In genomic region chr2:25981596-25982272, GRCh38 we compare ENCODE assay signal across 8 cellular contexts. TPM values are rescaled to one million over a fixed set of nuclear protein-coding genes. Genes with fewer than 3 reads are reported as not detected.
DNase-seq lines count a peak whose midpoint lies in the region; ATAC-seq and TF ChIP-seq lines count a peak whose summit lies in the region.

No MANE protein-coding gene starts in this region.

- no peaks in the 10 kb centered on the region for H3K9me3 ChIP-seq in DND-41 (ENCODE audit: insufficient read depth, low read length, severe bottlenecking)
- no peaks in the 10 kb centered on the region for H3K9me3 ChIP-seq in OCI-LY7 (ENCODE audit: low read length)
- no peaks in the 10 kb centered on the region for H3K9me3 ChIP-seq in mucosa of descending colon
- H3K9me3 ChIP-seq in upper lobe of right lung = no peaks in the 10 kb centered on the region

- H2AFZ ChIP-seq in DND-41 (ENCODE audit: low read depth, low read length) (peak overlapping the region; percentile 91), OCI-LY7 (ENCODE audit: low read length) (peak overlapping the region; percentile 83)

- H3K4me3 ChIP-seq in DND-41 (ENCODE audit: low read depth in 1 of 2, low read length in 2 of 2) (peak overlapping the region; percentile 34 to 65), OCI-LY7 (ENCODE audit: low read depth, low read length, poor library complexity, severe bottlenecking) (peak overlapping the region; percentile 86), mucosa of descending colon (peak overlapping the region; percentile 40), upper lobe of right lung (peak overlapping the region; percentile 82)

- peaks cover 2% of the 10 kb centered on the region for H4K20me1 ChIP-seq in DND-41 (ENCODE audit: insufficient read depth, low read length)
- H4K20me1 ChIP-seq in OCI-LY7 (ENCODE audit: insufficient read depth, low read length) = no peaks in the 10 kb centered on the region

- H3K27ac ChIP-seq in DND-41 (ENCODE audit: low read length) (peak overlapping the region; percentile 30), OCI-LY7 (ENCODE audit: low read depth, low read length, poor library complexity, severe bottlenecking) (peak overlapping the region; percentile 13), upper lobe of right lung (peak overlapping the region; percentile 56)

- CTCF ChIA-PET in OCI-LY7 (lab: Charles Lee; ENCODE audit: unreplicated experiment) = interaction anchor here (0.6 to 1.0 kb wide), 2 partner anchors 10 to 1213 kb away, joined by 5 to 7 read pairs; no protein-coding TSS in a partner anchor

- H3K4me2 ChIP-seq in DND-41 (ENCODE audit: insufficient read depth, low read length) (peak overlapping the region; percentile 95), OCI-LY7 (ENCODE audit: low read length) (peak overlapping the region; percentile 83)

- POLR2A ChIA-PET in OCI-LY7 (lab: Charles Lee) = interaction anchor here (0.6 to 1.1 kb wide), 4 partner anchors 9 to 54 kb away, joined by 3 to 5 read pairs (median 4); no protein-coding TSS in a partner anchor

- ATAC-seq in DND-41 (ENCODE audit: insufficient read depth, low read depth) (peak; percentile 61), GM21528 (IDR thresholded peaks at IDR 0.05; ENCODE audit: low FRiP score, unreplicated experiment) (peak; percentile 36), mucosa of descending colon (peak; percentile 54), upper lobe of right lung (peak; percentile 51)

- no peaks in the 10 kb centered on the region for H3K9me2 ChIP-seq in OCI-LY7 (ENCODE audit: insufficient read depth, low read length)

- TF ChIP-seq CTCF in DND-41 (IDR thresholded peaks at IDR 0.05; ENCODE audit: borderline replicate concordance, extremely low read depth, low read length, poor library complexity, severe bottlenecking) (no peak), OCI-LY7 (conservative IDR thresholded peaks at IDR 0.05; ENCODE audit: low read length) (no peak), mucosa of descending colon (IDR thresholded peaks at IDR 0.05) (no peak), upper lobe of right lung (IDR thresholded peaks at IDR 0.05) (no peak)

- no peak for DNase-seq in DND-41
- DNase-seq in OCI-LY7 (ENCODE audit: low spot score) = peak; percentile 26
- peak; percentile 23 for DNase-seq in effector CD4-positive, alpha-beta T cell
- peak in 1 of 3 donors; percentile 57 for DNase-seq in mucosa of descending colon
- peak; percentile 68 for DNase-seq in upper lobe of right lung
- DNase-seq in cerebellar cortex (ENCODE audit: low spot score) = no peak
- no peak for DNase-seq in epidermal melanocyte (ENCODE audit: insufficient read length, low spot score)

- no TSS peak for BruUV-seq in OCI-LY7 (replicated peaks; lab: Mats Ljungman, UMichigan)

- H3K79me2 ChIP-seq in DND-41 (ENCODE audit: insufficient read depth, low read length) = peaks cover 13% of the 10 kb centered on the region; the same call in 1 of the 2 replicates
- H3K79me2 ChIP-seq in OCI-LY7 (ENCODE audit: insufficient read depth, low read depth, low read length) = no peaks in the 10 kb centered on the region

- H3K4me1 ChIP-seq in DND-41 (ENCODE audit: insufficient read depth, low read length) (peaks cover 54% of the 10 kb centered on the region), OCI-LY7 (ENCODE audit: insufficient read depth, low read length, poor library complexity, severe bottlenecking) (peaks cover 7% of the 10 kb centered on the region), mucosa of descending colon (ENCODE audit: low read depth) (peaks cover 6% of the 10 kb centered on the region), upper lobe of right lung (peaks cover 8% of the 10 kb centered on the region)

- peak overlapping the region; percentile 66 for H3K9ac ChIP-seq in DND-41 (ENCODE audit: low read depth, low read length)

- intact Hi-C loops in OCI-LY7 (cut with micrococcal nuclease; ENCODE audit: unreplicated experiment) (no loop called here), mucosa of descending colon (cut with DNase I, micrococcal nuclease) (no loop called here), upper lobe of right lung (cut with DNase I) (no loop called here)

- H3K36me3 ChIP-seq in DND-41 (ENCODE audit: insufficient read depth, low read length) (no peaks in the 10 kb centered on the region), OCI-LY7 (ENCODE audit: insufficient read depth, low read length) (no peaks in the 10 kb centered on the region), mucosa of descending colon (ENCODE audit: low read depth) (no peaks in the 10 kb centered on the region), upper lobe of right lung (no peaks in the 10 kb centered on the region)

- H3K27me3 ChIP-seq in DND-41 (ENCODE audit: insufficient read depth, low read length, poor library complexity) (no peaks in the 10 kb centered on the region), upper lobe of right lung (no peaks in the 10 kb centered on the region)

RNA-seq across cellular contexts. Expression of gene KIF3C, which starts 0.6 kb away (rescaled TPM):
- total RNA-seq in OCI-LY7 (2014; rRNA removed; shearing (Covaris generic)) = 3.8 and 4.0 TPM in 2 replicates
- 10.5 and 11.4 TPM in 2 replicates for total RNA-seq in OCI-LY7 (2022)
- total RNA-seq in mucosa of descending colon = 10 to 100 TPM in 1 of 3 donors, 1 to 10 TPM in 2; 1.7 to 14.9 (median 3.3) TPM
- 6.5 TPM for total RNA-seq in upper lobe of right lung

RNA-seq across cellular contexts. Expression of gene RAB10, which starts 52.1 kb away (rescaled TPM):
- 58.3 and 109 TPM in 2 replicates for total RNA-seq in OCI-LY7 (2014; rRNA removed; shearing (Covaris generic))
- total RNA-seq in OCI-LY7 (2022) = 83.9 and 96.7 TPM in 2 replicates
- 100 to 1,000 TPM; 129 to 166 (median 162) TPM for total RNA-seq in mucosa of descending colon
- 111 TPM for total RNA-seq in upper lobe of right lung

Comparison
In these comparisons a context has a peak if more than half of its experiments do, and no peak if none do; other contexts are left out.
1. DNase-seq: peak in OCI-LY7 (single experiment), effector CD4-positive, alpha-beta T cell (single experiment) and upper lobe of right lung (single experiment); none in DND-41 (single experiment), cerebellar cortex (single experiment) and epidermal melanocyte (single experiment).
2. Peak in every context shown above with its lines, with median percentiles within 50 percentile points of each other: ATAC-seq, H3K27ac ChIP-seq and H3K4me3 ChIP-seq.